9 cellular contexts compared by ENCODE assay signal in genomic region chr2:46097714-46098480, GRCh38.
DNase-seq lines count a peak whose midpoint lies in the region; ATAC-seq and TF ChIP-seq lines count a peak whose summit lies in the region.
"Had no signal": no experiment of that assay in that cellular context is flagged by ENCODE, and none has a peak within 500 bp of the region (broad histone marks: within the 10 kb centered on the region; RNA-seq: fewer than 3 reads in every experiment).

No MANE protein-coding gene starts in this region.

- peak; percentile 71 for DNase-seq in A673 (ENCODE audit: low spot score)
- peak; percentile 14 for DNase-seq in NCI-H1105 (lab: John Stamatoyannopoulos, UW)
- peak; percentile 75 for DNase-seq in colonic mucosa
- peak; percentile 64 for DNase-seq in lung (ENCODE audit: low spot score)
- no peak for DNase-seq in NCI-H510A (lab: John Stamatoyannopoulos, UW)
- DNase-seq in NCI-H1417 (lab: John Stamatoyannopoulos, UW) = no peak
- DNase-seq: NCI-H774 had no signal

- TF ChIP-seq CTCF in A673 (conservative IDR thresholded peaks at IDR 0.05; ENCODE audit: low read depth, low read length) = no peak
- TF ChIP-seq CTCF in colonic mucosa (IDR thresholded peaks at IDR 0.05) = no peak
- TF ChIP-seq CTCF in lung (IDR thresholded peaks at IDR 0.05; ENCODE audit: control extremely low read depth, extremely low read depth) = no peak

- H3K36me3 ChIP-seq in A673 (ENCODE audit: insufficient read depth, low read length, poor library complexity, severe bottlenecking) (no peaks in the 10 kb centered on the region), colonic mucosa (no peaks in the 10 kb centered on the region), lung (ENCODE audit: control insufficient read depth in 2 of 2, insufficient read depth in 2 of 2, low read length in 2 of 2) (peaks cover 0 to 4% of the 10 kb centered on the region in 2 donors)

- CTCF ChIA-PET in A673 (lab: Charles Lee) = interaction anchor here (0.6 kb wide), 1 partner anchor 106 kb away, joined by 4 read pairs; no protein-coding TSS in a partner anchor

- no peak overlapping the region for H3K4me3 Mint-ChIP-seq in activated T-helper 17 cell treated with anti-CD3 and anti-CD28 coated beads, Interleukin-2, amount 50 U/mL, for 72 hours

- no peak overlapping the region for H3K9ac ChIP-seq in colonic mucosa (ENCODE audit: low read depth in 2 of 2, low read length in 2 of 2)

- BruUV-seq in A673 (replicated peaks; lab: Mats Ljungman, UMichigan) = no TSS peak

- H3K4me3 ChIP-seq in A673 (ENCODE audit: low read depth, low read length, poor library complexity, severe bottlenecking) (no peak overlapping the region), colonic mucosa (no peak overlapping the region), lung (no peak overlapping the region)

- peak; percentile 79 for ATAC-seq in lung (ENCODE audit: insufficient read depth, low FRiP score)
- no peak for ATAC-seq in activated T-helper 17 cell treated with anti-CD3 and anti-CD28 coated beads, Interleukin-2, amount 50 U/mL, for 72 hours (replicated peaks)
- ATAC-seq in GM18858 (IDR thresholded peaks at IDR 0.05; ENCODE audit: unreplicated experiment) = no peak

- H3K27me3 Mint-ChIP-seq in activated T-helper 17 cell treated with anti-CD3 and anti-CD28 coated beads, Interleukin-2, amount 50 U/mL, for 72 hours = no peaks in the 10 kb centered on the region

- intact Hi-C loops in A673 (cut with micrococcal nuclease; ENCODE audit: unreplicated experiment) = no loop called here
- intact Hi-C loops in colonic mucosa (cut with DNase I) = no loop called here

- H3K36me3 Mint-ChIP-seq in activated T-helper 17 cell treated with anti-CD3 and anti-CD28 coated beads, Interleukin-2, amount 50 U/mL, for 72 hours (ENCODE audit: low read depth) = peaks cover 15% of the 10 kb centered on the region

- H3K27ac ChIP-seq in A673 (ENCODE audit: low read depth, low read length, poor library complexity, severe bottlenecking) (peak overlapping the region; percentile 46), colonic mucosa (peak overlapping the region; percentile 65), lung (ENCODE audit: low read depth in 1 of 2, low read length in 1 of 2) (peak overlapping the region; percentile 72 to 78)

- H3K27ac Mint-ChIP-seq in activated T-helper 17 cell treated with anti-CD3 and anti-CD28 coated beads, Interleukin-2, amount 50 U/mL, for 72 hours = no peak overlapping the region

- POLR2A ChIA-PET in A673 (lab: Charles Lee; ENCODE audit: low non-redundant PET) = interaction anchor here (0.7 kb wide), 1 partner anchor 347 kb away, joined by 9 read pairs; no protein-coding TSS in a partner anchor

- no peaks in the 10 kb centered on the region for H3K4me1 Mint-ChIP-seq in activated T-helper 17 cell treated with anti-CD3 and anti-CD28 coated beads, Interleukin-2, amount 50 U/mL, for 72 hours

- H3K27me3 ChIP-seq in A673 (replicated peaks; ENCODE audit: insufficient read depth, low read depth, low read length, poor library complexity) (no peaks in the 10 kb centered on the region), colonic mucosa (no peaks in the 10 kb centered on the region), lung (ENCODE audit: control insufficient read depth, insufficient read depth) (no peaks in the 10 kb centered on the region)

- H3K4me1 ChIP-seq in A673 (ENCODE audit: insufficient read depth, low read length, poor library complexity, severe bottlenecking) = peaks cover 3% of the 10 kb centered on the region
- H3K4me1 ChIP-seq in colonic mucosa = no peaks in the 10 kb centered on the region
- H3K4me1 ChIP-seq in lung (ENCODE audit: control insufficient read depth in 2 of 2, insufficient read depth in 2 of 2, low read length in 2 of 2) = peaks cover 4 to 8% of the 10 kb centered on the region in 2 donors

- peaks cover 4% of the 10 kb centered on the region for H3K9me3 Mint-ChIP-seq in activated T-helper 17 cell treated with anti-CD3 and anti-CD28 coated beads, Interleukin-2, amount 50 U/mL, for 72 hours

- no peaks in the 10 kb centered on the region for H3K9me3 ChIP-seq in A673 (ENCODE audit: low read depth, low read length, poor library complexity, severe bottlenecking)
- H3K9me3 ChIP-seq in colonic mucosa = no peaks in the 10 kb centered on the region
- no peaks in the 10 kb centered on the region for H3K9me3 ChIP-seq in lung (ENCODE audit: control insufficient read depth in 2 of 2, insufficient read depth in 1 of 2, low read length in 1 of 2)

- WGBS in lung, 2 donors = 19 to 32% methylated on average over 4 of the region's 4 CpGs

Comparison
In these comparisons a context has a peak if more than half of its experiments do, and no peak if none do; other contexts are left out.
1. DNase-seq: peak in A673 (single experiment), NCI-H1105 (single experiment), colonic mucosa (single experiment) and lung (single experiment); none in NCI-H510A (single experiment) and NCI-H1417 (0 of 3).
2. Peak in every context shown above with its lines, with median percentiles within 50 percentile points of each other: H3K27ac ChIP-seq.